Comparison of ENCODE assay signal across 8 cellular contexts in the genomic region with DNA sequence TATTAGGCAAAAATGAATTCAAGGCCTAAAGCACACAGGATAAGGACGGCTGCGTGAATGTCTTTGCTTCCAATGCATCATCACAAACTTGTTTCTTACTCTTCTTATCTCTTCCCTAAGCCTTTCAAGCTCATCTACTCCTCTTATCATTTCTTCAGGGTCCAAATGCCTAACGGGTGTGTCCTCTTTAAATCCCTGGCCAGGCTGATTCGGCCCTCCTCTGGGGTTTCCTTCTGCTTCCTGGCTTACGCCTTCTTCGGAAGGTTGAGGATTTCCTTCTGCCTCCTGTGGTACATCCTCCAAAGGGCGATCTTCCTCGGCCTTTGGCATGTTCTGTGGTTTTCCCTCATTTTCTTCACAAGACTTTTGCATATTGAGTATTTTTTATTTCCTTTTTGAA. TPM values are rescaled to one million over a fixed set of nuclear protein-coding genes. Genes with fewer than 3 reads are reported as not detected.
DNase-seq lines count a peak whose midpoint lies in the region; ATAC-seq and TF ChIP-seq lines count a peak whose summit lies in the region.

No MANE protein-coding gene starts in this region.

- peak; percentile 3 for DNase-seq in DMS 273 (lab: John Stamatoyannopoulos, UW; ENCODE audit: unreplicated experiment)
- DNase-seq in DMS 273 treated with DMSO at 0.1 percent for 48 hours (lab: John Stamatoyannopoulos, UW), result no peak
- peak; percentile 0 for DNase-seq in astrocyte of the spinal cord (ENCODE audit: low read depth, low spot score)
- no peak for DNase-seq in kidney epithelial cell (ENCODE audit: low read depth)
- no peak for DNase-seq in thoracic aorta (ENCODE audit: low spot score)
- no peak for DNase-seq in SHP77 (lab: John Stamatoyannopoulos, UW)

- no peaks in the 10 kb centered on the region for H3K9me3 ChIP-seq in thoracic aorta

- no peak for TF ChIP-seq CTCF in astrocyte of the spinal cord (IDR thresholded peaks at IDR 0.05; ENCODE audit: low read depth, low read length)
- no peak for TF ChIP-seq CTCF in kidney epithelial cell (IDR thresholded peaks at IDR 0.05; ENCODE audit: insufficient read depth, low read length, poor library complexity, severe bottlenecking)
- no peak for TF ChIP-seq CTCF in thoracic aorta (IDR thresholded peaks at IDR 0.05)

- in situ Hi-C loops in astrocyte of the spinal cord (cut with HindIII; ENCODE audit: low sequenced_read_pairs), result no loop called here

- peak overlapping the region; percentile 84 to 89 for H3K27ac ChIP-seq in thoracic aorta

- no peaks in the 10 kb centered on the region for H3K27me3 ChIP-seq in kidney epithelial cell (ENCODE audit: control insufficient read depth, insufficient read depth, low read length)
- H3K27me3 ChIP-seq in thoracic aorta (replicated peaks; ENCODE audit: insufficient read depth), result no peaks in the 10 kb centered on the region

- ATAC-seq in thoracic aorta (ENCODE audit: insufficient number of reproducible peaks, low FRiP score, low read depth), result no peak
- ATAC-seq in GM21423 (IDR thresholded peaks at IDR 0.05; ENCODE audit: unreplicated experiment), result no peak
- no peak for ATAC-seq in GM21515 (IDR thresholded peaks at IDR 0.05; ENCODE audit: unreplicated experiment)

- H3K4me3 ChIP-seq in astrocyte of the spinal cord (ENCODE audit: low read depth, low read length) (peak overlapping the region; percentile 75), kidney epithelial cell (ENCODE audit: low read depth, low read length) (peak overlapping the region; percentile 70), thoracic aorta (peak overlapping the region; percentile 88)

- H3K36me3 ChIP-seq in kidney epithelial cell (ENCODE audit: control insufficient read depth, insufficient read depth, low read length) (no peaks in the 10 kb centered on the region), thoracic aorta (no peaks in the 10 kb centered on the region)

- H3K4me1 ChIP-seq in thoracic aorta (ENCODE audit: control insufficient read depth in 1 of 2, low read depth in 2 of 2), result no peaks in the 10 kb centered on the region

RNA-seq across cellular contexts. Expression of gene TCEAL8, which starts 1.3 kb away (rescaled TPM):
- total RNA-seq in kidney epithelial cell (89.6 and 91.3 TPM in 2 replicates), thoracic aorta (10 to 100 TPM; 58.4 to 59.4 TPM)

RNA-seq across cellular contexts. Expression of gene TCEAL5, which starts 22.9 kb away (rescaled TPM):
- 0.21 TPM in 1 of 2 replicates, not detected in the other for total RNA-seq in kidney epithelial cell
- 1 to 10 TPM in 1 of 2 donors, not detected in 1; 1.2 TPM for total RNA-seq in thoracic aorta

RNA-seq across cellular contexts. Expression of gene BEX4, which starts 38.7 kb away (rescaled TPM):
- total RNA-seq in kidney epithelial cell (80.8 and 84.0 TPM in 2 replicates), thoracic aorta (10 to 100 TPM; 28.3 to 29.4 TPM)

RNA-seq across cellular contexts. Expression of gene BEX2, which starts 57.2 kb away (rescaled TPM):
- total RNA-seq in kidney epithelial cell (74.2 and 81.3 TPM in 2 replicates), thoracic aorta (1 to 10 TPM in 1 of 2 donors, not detected in 1; 5.9 TPM)

Comparison
In these comparisons a context has a peak if more than half of its experiments do, and no peak if none do; other contexts are left out.
1. DNase-seq: peak in DMS 273 (single experiment) and astrocyte of the spinal cord (single experiment); none in DMS 273 treated with DMSO at 0.1 percent for 48 hours (single experiment), kidney epithelial cell (single experiment), thoracic aorta (single experiment) and SHP77 (0 of 2).
2. Peak in every context shown above with its lines, with median percentiles within 50 percentile points of each other: H3K4me3 ChIP-seq.